ENCODE assay signal across 12 cellular contexts in genomic region chrX:154098551-154098950, GRCh38. TPM values are rescaled to one million over a fixed set of nuclear protein-coding genes. Genes with fewer than 3 reads are reported as not detected.
DNase-seq lines count a peak whose midpoint lies in the region; ATAC-seq, FAIRE-seq and TF ChIP-seq lines count a peak whose summit lies in the region.
"Had no signal": no experiment of that assay in that cellular context is flagged by ENCODE, and none has a peak within 500 bp of the region (broad histone marks: within the 10 kb centered on the region; RNA-seq: fewer than 3 reads in every experiment).

No MANE protein-coding gene starts in this region.

- TF ChIP-seq CTCF in OCI-LY7 (conservative IDR thresholded peaks at IDR 0.05; ENCODE audit: low read length): no peak

- H3K36me3 ChIP-seq in OCI-LY7 (ENCODE audit: insufficient read depth, low read length) (peaks cover 12% of the 10 kb centered on the region; the same call in 1 of the 2 replicates), endocrine pancreas (ENCODE audit: control insufficient read depth, insufficient read depth, low read length) (no peaks in the 10 kb centered on the region), skeletal muscle tissue (ENCODE audit: control insufficient read depth in 3 of 3, insufficient read depth in 3 of 3, low read length in 3 of 3) (no peaks in the 10 kb centered on the region)
- H3K36me3 ChIP-seq: suprapubic skin had no signal

- peaks cover 42% of the 10 kb centered on the region for H3K4me1 Mint-ChIP-seq in activated CD8-positive, alpha-beta memory T cell treated with anti-CD3 and anti-CD28 coated beads, Interleukin-2, amount 10 ng/mL, durations not matched to agents 7 days and 5 days

- H3K4me1 ChIP-seq in OCI-LY7 (ENCODE audit: insufficient read depth, low read length, poor library complexity, severe bottlenecking) (peaks cover 36% of the 10 kb centered on the region), endocrine pancreas (ENCODE audit: control insufficient read depth, insufficient read depth, low read length) (no peaks in the 10 kb centered on the region), skeletal muscle tissue (ENCODE audit: control insufficient read depth in 3 of 3, insufficient read depth in 3 of 3, low read length in 3 of 3) (peaks cover 25 to 31% (median 29%) of the 10 kb centered on the region in 3 donors)

- ATAC-seq in activated CD8-positive, alpha-beta memory T cell treated with anti-CD3 and anti-CD28 coated beads, Interleukin-2, amount 10 ng/mL, durations not matched to agents 7 days and 5 days: no peak
- no peak for ATAC-seq in GM21367 (IDR thresholded peaks at IDR 0.05; ENCODE audit: unreplicated experiment)

- peak overlapping the region; percentile 84 for H3K27ac Mint-ChIP-seq in activated CD8-positive, alpha-beta memory T cell treated with anti-CD3 and anti-CD28 coated beads, Interleukin-2, amount 10 ng/mL, durations not matched to agents 7 days and 5 days

- TF ChIP-seq POLR2A in GM12891 (IDR thresholded peaks at IDR 0.05; ENCODE audit: low read depth, low read length): no peak

- no peaks in the 10 kb centered on the region for H3K9me3 ChIP-seq in OCI-LY7 (ENCODE audit: low read length)
- H3K9me3 ChIP-seq in endocrine pancreas (ENCODE audit: control insufficient read depth, low read length): no peaks in the 10 kb centered on the region
- H3K9me3 ChIP-seq in skeletal muscle tissue (ENCODE audit: control insufficient read depth in 3 of 3, low read length in 3 of 3): no peaks in the 10 kb centered on the region
- H3K9me3 ChIP-seq: suprapubic skin had no signal

- peak overlapping the region; percentile 78; the same call in 1 of the 2 replicates for H2AFZ ChIP-seq in OCI-LY7 (ENCODE audit: low read length)

- no peaks in the 10 kb centered on the region for H3K9me2 ChIP-seq in OCI-LY7 (ENCODE audit: insufficient read depth, low read length)

- peak overlapping the region; percentile 76 for H3K4me3 Mint-ChIP-seq in activated CD8-positive, alpha-beta memory T cell treated with anti-CD3 and anti-CD28 coated beads, Interleukin-2, amount 10 ng/mL, durations not matched to agents 7 days and 5 days

- H3K27me3 ChIP-seq in endocrine pancreas (ENCODE audit: control insufficient read depth, insufficient read depth, low read length) (no peaks in the 10 kb centered on the region), skeletal muscle tissue (ENCODE audit: control insufficient read depth in 3 of 3, insufficient read depth in 3 of 3, low read length in 3 of 3) (no peaks in the 10 kb centered on the region)
- H3K27me3 ChIP-seq: suprapubic skin had no signal

- H3K27me3 Mint-ChIP-seq in activated CD8-positive, alpha-beta memory T cell treated with anti-CD3 and anti-CD28 coated beads, Interleukin-2, amount 10 ng/mL, durations not matched to agents 7 days and 5 days: peaks cover 6% of the 10 kb centered on the region

- intact Hi-C loops in OCI-LY7 (cut with micrococcal nuclease; ENCODE audit: unreplicated experiment): no loop called here

- H3K9ac ChIP-seq in endocrine pancreas (ENCODE audit: control insufficient read depth, insufficient read depth, low read length) (no peak overlapping the region), skeletal muscle tissue (ENCODE audit: low read depth in 1 of 3, low read length in 3 of 3) (peak overlapping the region in 2 of 3 donors; percentile 79 to 84)

- FAIRE-seq in GM12891 (lab: Jason Lieb, UNC): no peak

- BruUV-seq in OCI-LY7 (replicated peaks; lab: Mats Ljungman, UMichigan): no TSS peak

- H3K27ac ChIP-seq in OCI-LY7 (ENCODE audit: low read depth, low read length, poor library complexity, severe bottlenecking) (no peak overlapping the region), skeletal muscle tissue (ENCODE audit: low read depth, low read length) (peak overlapping the region; percentile 79)

- no peak for DNase-seq in activated CD8-positive, alpha-beta memory T cell treated with anti-CD3 and anti-CD28 coated beads, Interleukin-2, amount 10 ng/mL, durations not matched to agents 7 days and 5 days
- no peak for DNase-seq in activated CD8-positive, alpha-beta memory T cell treated with anti-CD3 and anti-CD28 coated beads, Interleukin-2, amount 50 U/mL, for 48 hours
- DNase-seq in OCI-LY7 (ENCODE audit: low spot score) (no peak), C1 segment of cervical spinal cord (lab: John Stamatoyannopoulos, UW) (no peak), GM12891 (ENCODE audit: insufficient read length, low spot score) (no peak)
- DNase-seq: amniotic stem cell; OCI-M1; stimulated activated CD4-positive, alpha-beta T cell treated with anti-CD3 and anti-CD28 coated beads, Interleukin-4, amount 100 ng/mL, for 1 hour had no signal

- peaks cover 7% of the 10 kb centered on the region for H3K36me3 Mint-ChIP-seq in activated CD8-positive, alpha-beta memory T cell treated with anti-CD3 and anti-CD28 coated beads, Interleukin-2, amount 10 ng/mL, durations not matched to agents 7 days and 5 days

- H3K4me3 ChIP-seq in OCI-LY7 (ENCODE audit: low read depth, low read length, poor library complexity, severe bottlenecking) (no peak overlapping the region), endocrine pancreas (ENCODE audit: control insufficient read depth, insufficient read depth, low read length) (peak overlapping the region; percentile 26), skeletal muscle tissue (ENCODE audit: low read length in 3 of 3) (peak overlapping the region in 1 of 3 donors; percentile 69)

- CTCF ChIA-PET in activated CD8-positive, alpha-beta memory T cell treated with anti-CD3 and anti-CD28 coated beads, Interleukin-2, amount 10 ng/mL, durations not matched to agents 7 days and 5 days (lab: Charles Lee): no interaction called here
- CTCF ChIA-PET in OCI-LY7 (lab: Charles Lee; ENCODE audit: unreplicated experiment): no interaction called here

- peaks cover 36% of the 10 kb centered on the region for H3K79me2 ChIP-seq in OCI-LY7 (ENCODE audit: insufficient read depth, low read depth, low read length)

- POLR2A ChIA-PET in OCI-LY7 (lab: Charles Lee): no interaction called here

- H3K9me3 Mint-ChIP-seq in activated CD8-positive, alpha-beta memory T cell treated with anti-CD3 and anti-CD28 coated beads, Interleukin-2, amount 10 ng/mL, durations not matched to agents 7 days and 5 days (ENCODE audit: low read depth): no peaks in the 10 kb centered on the region

- peaks cover 14% of the 10 kb centered on the region for H4K20me1 ChIP-seq in OCI-LY7 (ENCODE audit: insufficient read depth, low read length)

- H3K4me2 ChIP-seq in OCI-LY7 (ENCODE audit: low read length): peak overlapping the region; percentile 68; the same call in 1 of the 2 replicates

TF ChIP-seq in GM12891, 5 proteins besides CTCF, POLR2A, EP300 and RAD21:
- no peak for TF ChIP-seq PAX5 (IDR thresholded peaks at IDR 0.05; ENCODE audit: insufficient read depth, low read length, severe bottlenecking)
- no peak for TF ChIP-seq SPI1 (IDR thresholded peaks at IDR 0.05; ENCODE audit: low read depth, low read length)
- TF ChIP-seq POLR2AphosphoS5 (IDR thresholded peaks at IDR 0.05; ENCODE audit: low read depth, low read length): no peak
- no peak for TF ChIP-seq TAF1 (IDR thresholded peaks at IDR 0.05; ENCODE audit: low read depth, low read length)
- TF ChIP-seq POU2F2 (IDR thresholded peaks at IDR 0.05; ENCODE audit: low read depth, low read length): no peak

RNA-seq across cellular contexts. Expression of gene MECP2, which starts 1.0 kb away (rescaled TPM):
- 10 to 100 TPM; 81.1 to 84.5 TPM for total RNA-seq in activated CD8-positive, alpha-beta memory T cell treated with anti-CD3 and anti-CD28 coated beads, Interleukin-2, amount 10 ng/mL, durations not matched to agents 7 days and 5 days
- total RNA-seq in OCI-LY7 (2014; rRNA removed; shearing (Covaris generic)): 31.2 and 45.8 TPM in 2 replicates
- total RNA-seq in OCI-LY7 (2022) (48.6 and 50.2 TPM in 2 replicates), skeletal muscle tissue (10.4 TPM)
- polyA plus RNA-seq in GM12891 (2012; ENCODE audit: low read depth, missing spikeins): 13.4 TPM

RNA-seq across cellular contexts. Expression of gene OPN1LW, which starts 45.5 kb away (rescaled TPM):
- not detected for total RNA-seq in activated CD8-positive, alpha-beta memory T cell treated with anti-CD3 and anti-CD28 coated beads, Interleukin-2, amount 10 ng/mL, durations not matched to agents 7 days and 5 days
- total RNA-seq in OCI-LY7 (2014; rRNA removed; shearing (Covaris generic)): not detected in 2 replicates
- total RNA-seq in OCI-LY7 (2022) (not detected in 2 replicates), skeletal muscle tissue (not detected)
- not detected for polyA plus RNA-seq in GM12891 (2012; ENCODE audit: low read depth, missing spikeins)
- total RNA-seq: suprapubic skin had no signal
